ENCODE assay signal across 11 cellular contexts in genomic region chr12:113403435-113404415, GRCh38. TPM values are rescaled to one million over a fixed set of nuclear protein-coding genes. Genes with fewer than 3 reads are reported as not detected.
DNase-seq lines count a peak whose midpoint lies in the region; ATAC-seq and TF ChIP-seq lines count a peak whose summit lies in the region.
"Had no signal": no experiment of that assay in that cellular context is flagged by ENCODE, and none has a peak within 500 bp of the region (broad histone marks: within the 10 kb centered on the region; RNA-seq: fewer than 3 reads in every experiment).

SDS (minus strand) TSS chr12:113403887; CDS start chr12:113399708, 4,179 bp downstream.

- H3K27ac Mint-ChIP-seq in stimulated activated naive CD8-positive, alpha-beta T cell treated with anti-CD3 and anti-CD28 coated beads, Interleukin-15, amount 100 ng/mL, for 72 hours: no peak within 1 kb of the TSS
- no peak within 1 kb of the TSS for H3K27ac Mint-ChIP-seq in immature natural killer cell
- H3K27ac Mint-ChIP-seq: activated B cell treated with CpG ODN at 0.5 μM for 24 hours, IgD-negative memory B cell had no signal

- CTCF ChIA-PET in GM10248 (lab: Yijun Ruan, JAX): interaction anchor here (1.1 to 3.1 kb wide), 4 partner anchors 10 to 207 kb away, joined by 3 to 17 read pairs (median 3); no protein-coding TSS in a partner anchor

- H3K9me3 Mint-ChIP-seq in stimulated activated naive CD8-positive, alpha-beta T cell treated with anti-CD3 and anti-CD28 coated beads, Interleukin-15, amount 100 ng/mL, for 72 hours: no peaks in the 10 kb centered on the region
- H3K9me3 Mint-ChIP-seq in immature natural killer cell: no peaks in the 10 kb centered on the region
- H3K9me3 Mint-ChIP-seq: activated B cell treated with CpG ODN at 0.5 μM for 24 hours, IgD-negative memory B cell had no signal

- no peaks in the 10 kb centered on the region for H3K36me3 Mint-ChIP-seq in immature natural killer cell
- H3K36me3 Mint-ChIP-seq: IgD-negative memory B cell had no signal

- peaks cover 15% of the 10 kb centered on the region for H3K27me3 Mint-ChIP-seq in stimulated activated naive CD8-positive, alpha-beta T cell treated with anti-CD3 and anti-CD28 coated beads, Interleukin-15, amount 100 ng/mL, for 72 hours
- peaks cover 0 to 9% (median 6%) of the 10 kb centered on the region in 3 donors for H3K27me3 Mint-ChIP-seq in immature natural killer cell (ENCODE audit: low read depth in 3 of 3)

- in situ Hi-C loops in astrocyte of the spinal cord (cut with HindIII; ENCODE audit: low sequenced_read_pairs): no loop called here

- no peak for DNase-seq in stimulated activated naive CD8-positive, alpha-beta T cell treated with anti-CD3 and anti-CD28 coated beads, Interleukin-15, Interleukin-2, amounts not matched to agents 100 U/mL and 50 U/mL, for 24 hours
- no peak for DNase-seq in stimulated activated naive CD8-positive, alpha-beta T cell treated with anti-CD3 and anti-CD28 coated beads, Interleukin-15, amount 100 ng/mL, for 72 hours
- DNase-seq in astrocyte of the spinal cord (ENCODE audit: low read depth, low spot score) (peak; percentile 28), kidney tubule cell (ENCODE audit: low spot score) (peak; percentile 43), GM10248 (ENCODE audit: extremely low spot score) (no peak), immature natural killer cell (no peak)
- DNase-seq in stimulated activated CD4-positive, alpha-beta T cell treated with anti-CD3 and anti-CD28 coated beads, Interleukin-4, amount 100 ng/mL, for 4 hours: no peak
- DNase-seq in stimulated activated CD4-positive, alpha-beta T cell treated with anti-CD3 and anti-CD28 coated beads, Interleukin-2, amount 100 ng/mL, for 48 hours: no peak
- DNase-seq: activated B cell treated with CpG ODN at 0.5 μM for 24 hours had no signal

- peak; percentile 28 for ATAC-seq in stimulated activated naive CD8-positive, alpha-beta T cell treated with anti-CD3 and anti-CD28 coated beads, Interleukin-15, Interleukin-2, amounts not matched to agents 100 U/mL and 50 U/mL, for 24 hours
- no peak for ATAC-seq in stimulated activated naive CD8-positive, alpha-beta T cell treated with anti-CD3 and anti-CD28 coated beads, Interleukin-15, amount 100 ng/mL, for 72 hours

- H3K4me1 Mint-ChIP-seq in stimulated activated naive CD8-positive, alpha-beta T cell treated with anti-CD3 and anti-CD28 coated beads, Interleukin-15, amount 100 ng/mL, for 72 hours: no peaks in the 10 kb centered on the region
- H3K4me1 Mint-ChIP-seq in immature natural killer cell: no peaks in the 10 kb centered on the region

- no peak within 1 kb of the TSS for H3K4me3 ChIP-seq in astrocyte of the spinal cord (ENCODE audit: low read depth, low read length)

- no peak within 1 kb of the TSS for H3K4me3 Mint-ChIP-seq in stimulated activated naive CD8-positive, alpha-beta T cell treated with anti-CD3 and anti-CD28 coated beads, Interleukin-15, amount 100 ng/mL, for 72 hours
- no peak within 1 kb of the TSS for H3K4me3 Mint-ChIP-seq in immature natural killer cell
- H3K4me3 Mint-ChIP-seq: activated B cell treated with CpG ODN at 0.5 μM for 24 hours, IgD-negative memory B cell had no signal

- TF ChIP-seq CTCF in astrocyte of the spinal cord (IDR thresholded peaks at IDR 0.05; ENCODE audit: low read depth, low read length): no peak
- TF ChIP-seq CTCF in GM10248 (IDR thresholded peaks at IDR 0.05; ENCODE audit: control extremely low read depth, extremely low read depth, low read depth, missing control alignments): no peak

- POLR2A ChIA-PET in GM10248 (lab: Yijun Ruan, JAX): no interaction called here

RNA-seq across cellular contexts. Expression of gene SDS, which starts in this region (rescaled TPM):
- polyA plus RNA-seq in immature natural killer cell: 1 to 10 TPM in 1 of 3 donors, not detected in 2; 1.4 TPM
- polyA plus RNA-seq: BJ, IgD-negative memory B cell had no signal

Comparison
In these comparisons a context has a peak if more than half of its experiments do, and no peak if none do; other contexts are left out.
1. DNase-seq: peak in astrocyte of the spinal cord (single experiment) and kidney tubule cell (single experiment); none in stimulated activated naive CD8-positive, alpha-beta T cell treated with anti-CD3 and anti-CD28 coated beads, Interleukin-15, Interleukin-2, amounts not matched to agents 100 U/mL and 50 U/mL, for 24 hours (single experiment), stimulated activated naive CD8-positive, alpha-beta T cell treated with anti-CD3 and anti-CD28 coated beads, Interleukin-15, amount 100 ng/mL, for 72 hours (0 of 2), GM10248 (single experiment), immature natural killer cell (0 of 3), stimulated activated CD4-positive, alpha-beta T cell treated with anti-CD3 and anti-CD28 coated beads, Interleukin-4, amount 100 ng/mL, for 4 hours (0 of 2) and stimulated activated CD4-positive, alpha-beta T cell treated with anti-CD3 and anti-CD28 coated beads, Interleukin-2, amount 100 ng/mL, for 48 hours (0 of 2).